Comparison of ENCODE assay signal across 10 cellular contexts in genomic region chr13:97275265-97275664, GRCh38. TPM values are rescaled to one million over a fixed set of nuclear protein-coding genes. Genes with fewer than 3 reads are reported as not detected.
DNase-seq lines count a peak whose midpoint lies in the region; ATAC-seq and TF ChIP-seq lines count a peak whose summit lies in the region.
"Had no signal": no experiment of that assay in that cellular context is flagged by ENCODE, and none has a peak within 500 bp of the region (broad histone marks: within the 10 kb centered on the region; RNA-seq: fewer than 3 reads in every experiment).

No MANE protein-coding gene starts in this region.

- H3K27ac ChIP-seq in ovary, result peak overlapping the region in 1 of 2 donors; percentile 14

- no peak for TF ChIP-seq EP300 in ovary (IDR thresholded peaks at IDR 0.05)

- H3K36me3 ChIP-seq in ovary, result no peaks in the 10 kb centered on the region

- peak; percentile 69 for DNase-seq in Daoy (ENCODE audit: low read depth)
- peak; percentile 89 for DNase-seq in fibroblast of villous mesenchyme (ENCODE audit: low read depth)
- DNase-seq in pulmonary artery endothelial cell (ENCODE audit: low read depth, low spot score), result peak; percentile 75
- no peak for DNase-seq in ovary
- DNase-seq in NCI-H2081 (lab: John Stamatoyannopoulos, UW), result no peak
- DNase-seq: activated naive CD8-positive, alpha-beta T cell treated with anti-CD3 and anti-CD28 coated beads, Interleukin-2, amount 10 ng/mL, durations not matched to agents 7 days and 5 days; islet precursor cell had no signal

- no peaks in the 10 kb centered on the region for H3K9me3 ChIP-seq in ovary

- no peaks in the 10 kb centered on the region for H3K27me3 ChIP-seq in ovary

- WGBS in ovary, 3 donors, result 2 to 6% (median 5%) methylated on average over 4 of the region's 4 CpGs

- intact Hi-C loops in ovary (cut with DNase I), result no loop called here

- TF ChIP-seq POLR2A in ovary (IDR thresholded peaks at IDR 0.05), result no peak

- H3K4me3 ChIP-seq in fibroblast of villous mesenchyme (ENCODE audit: low read depth, low read length) (peak overlapping the region; percentile 12), ovary (no peak overlapping the region)

- H3K4me1 ChIP-seq in ovary (ENCODE audit: insufficient read depth), result peaks cover 19% of the 10 kb centered on the region

- no peak for TF ChIP-seq CTCF in fibroblast of villous mesenchyme (IDR thresholded peaks at IDR 0.05; ENCODE audit: insufficient read depth, low read depth, low read length)
- no peak for TF ChIP-seq CTCF in ovary (IDR thresholded peaks at IDR 0.05)

- ATAC-seq in SK-N-SH treated with all-trans-retinoic acid at 6 μM for 48 hours (peak; percentile 14), esophagus mucosa (no peak)
- ATAC-seq in activated CD4-positive, CD25-positive, alpha-beta regulatory T cell treated with anti-CD3 and anti-CD28 coated beads, Interleukin-2, amount 50 U/mL, for 24 hours, result no peak

TF ChIP-seq in SK-N-SH treated with all-trans-retinoic acid at 6 μM for 48 hours, 23 proteins besides CTCF, POLR2A, EP300 and RAD21:
- TF ChIP-seq ZC3H10 (CRISPR knock-in tag; IDR thresholded peaks at IDR 0.05), result 0 out of 2 replicates have a peak, but pooled peaks have one; percentile 10
- TF ChIP-seq ZFP3 (CRISPR knock-in tag; IDR thresholded peaks at IDR 0.05), result no peak

RNA-seq across cellular contexts. Expression of gene MBNL2, which starts 53.1 kb away (rescaled TPM):
- total RNA-seq in Daoy (2014; rRNA removed; shearing (Covaris generic)), result 30.4 and 33.2 TPM in 2 replicates
- total RNA-seq in fibroblast of villous mesenchyme, result 70.5 and 120 TPM in 2 replicates
- 50.4 and 76.9 TPM in 2 replicates for total RNA-seq in pulmonary artery endothelial cell
- total RNA-seq in ovary, result 100 to 1,000 TPM in 1 of 7 donors, 10 to 100 TPM in 6; 65.5 to 110 (median 97.8) TPM
- 10 to 100 TPM; 43.7 to 53.3 TPM for polyA plus RNA-seq in ovary
- total RNA-seq in esophagus mucosa, result 28.1 TPM

Comparison
In these comparisons a context has a peak if more than half of its experiments do, and no peak if none do; other contexts are left out.
1. DNase-seq: peak in Daoy (single experiment), fibroblast of villous mesenchyme (single experiment) and pulmonary artery endothelial cell (single experiment); none in ovary (0 of 5) and NCI-H2081 (0 of 2).